ENCODE assay signal across 16 cellular contexts in the genomic region with DNA sequence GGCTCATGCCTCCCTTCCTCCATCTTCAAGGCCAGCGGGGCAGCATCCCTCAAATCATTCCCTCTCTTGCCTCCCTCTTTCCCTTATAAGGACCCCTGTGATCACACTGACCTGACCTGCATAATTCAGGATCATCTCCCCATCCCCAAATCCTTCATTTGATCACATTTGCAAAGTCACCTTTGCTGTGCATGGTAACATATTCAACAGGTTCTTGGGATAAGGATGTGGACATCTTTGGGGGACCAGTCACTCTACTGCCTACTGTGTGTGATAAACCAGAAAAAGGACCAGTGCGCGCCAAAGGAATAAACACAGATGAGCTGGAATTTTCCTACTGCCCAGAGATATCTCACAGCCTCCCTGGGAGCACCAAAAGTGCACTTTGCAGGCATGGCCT. TPM values are rescaled to one million over a fixed set of nuclear protein-coding genes. Genes with fewer than 3 reads are reported as not detected.
DNase-seq lines count a peak whose midpoint lies in the region; TF ChIP-seq lines count a peak whose summit lies in the region.
"Had no signal": no experiment of that assay in that cellular context is flagged by ENCODE, and none has a peak within 500 bp of the region (broad histone marks: within the 10 kb centered on the region; RNA-seq: fewer than 3 reads in every experiment).

No MANE protein-coding gene starts in this region.

- peaks cover 8% of the 10 kb centered on the region for H3K4me1 Mint-ChIP-seq in neural progenitor cell
- H3K4me1 Mint-ChIP-seq: activated B cell treated with CpG ODN at 0.5 μM for 24 hours had no signal

- peaks cover 2% of the 10 kb centered on the region for H3K27me3 Mint-ChIP-seq in neural progenitor cell (ENCODE audit: insufficient read depth, low read depth)
- H3K27me3 Mint-ChIP-seq: activated B cell treated with CpG ODN at 0.5 μM for 24 hours had no signal

- H3K36me3 ChIP-seq in PC-9 (ENCODE audit: low read depth): no peaks in the 10 kb centered on the region
- no peaks in the 10 kb centered on the region for H3K36me3 ChIP-seq in neural progenitor cell

- H3K4me1 ChIP-seq in PC-9 (replicated peaks; ENCODE audit: insufficient read depth) (peaks cover 51% of the 10 kb centered on the region), neural progenitor cell (peaks cover 6% of the 10 kb centered on the region)

- DNase-seq in PC-9 (no peak), epithelial cell of prostate (ENCODE audit: low read depth, low spot score) (no peak), neural progenitor cell (ENCODE audit: low spot score) (no peak), NCI-H1436 (lab: John Stamatoyannopoulos, UW) (no peak), activated T-cell treated with anti-CD3 and anti-CD28 coated beads for 4 hours (no peak), NCI-H2227 treated with DMSO at 0.1 percent for 48 hours (lab: John Stamatoyannopoulos, UW) (no peak)
- DNase-seq in stimulated activated naive CD4-positive, alpha-beta T cell (lab: John Stamatoyannopoulos, UW): no peak
- DNase-seq: activated B cell treated with CpG ODN at 0.5 μM for 24 hours; activated T-cell treated with anti-CD3 and anti-CD28 coated beads, Interleukin-2, amount 50 U/mL, for 1 hour; DMS153; MV-4-11; NCI-H510A treated with DMSO at 0.1 percent for 48 hours; SHP77 treated with DMSO at 0.1 percent for 48 hours had no signal

- TF ChIP-seq CTCF in 22Rv1 (IDR thresholded peaks at IDR 0.05) (no peak), PC-9 (conservative IDR thresholded peaks at IDR 0.05) (no peak), neural progenitor cell (IDR thresholded peaks at IDR 0.05) (no peak)

- H3K4me2 ChIP-seq in PC-9 (peak overlapping the region; percentile 71), neural progenitor cell (no peak overlapping the region)

- H3F3A ChIP-seq in PC-9 (ENCODE audit: insufficient read depth, low read depth): peaks cover 54% of the 10 kb centered on the region
- H3F3A ChIP-seq in neural progenitor cell (ENCODE audit: low read depth): peaks cover 10% of the 10 kb centered on the region

- H3K27ac ChIP-seq in 22Rv1 (peak overlapping the region; percentile 63; the same call in 1 of the 2 replicates), PC-9 (peak overlapping the region; percentile 94), epithelial cell of prostate (peak overlapping the region; percentile 96), neural progenitor cell (peak overlapping the region; percentile 63)

- H2AFZ ChIP-seq in PC-9: no peak overlapping the region
- H2AFZ ChIP-seq in neural progenitor cell (replicated peaks): no peak overlapping the region

- H3K36me3 Mint-ChIP-seq in neural progenitor cell: peaks cover 3% of the 10 kb centered on the region

- no peaks in the 10 kb centered on the region for H3K9me3 ChIP-seq in PC-9 (ENCODE audit: insufficient read depth, low read depth)
- no peaks in the 10 kb centered on the region for H3K9me3 ChIP-seq in neural progenitor cell (ENCODE audit: low read depth)

- no peak overlapping the region for H3K4me3 Mint-ChIP-seq in neural progenitor cell
- H3K4me3 Mint-ChIP-seq: activated B cell treated with CpG ODN at 0.5 μM for 24 hours had no signal

- H3K9me3 Mint-ChIP-seq in neural progenitor cell: no peaks in the 10 kb centered on the region
- H3K9me3 Mint-ChIP-seq: activated B cell treated with CpG ODN at 0.5 μM for 24 hours had no signal

- no peaks in the 10 kb centered on the region for H3K9me2 ChIP-seq in PC-9 (ENCODE audit: insufficient read depth)

- H3K27ac Mint-ChIP-seq in neural progenitor cell: no peak overlapping the region
- H3K27ac Mint-ChIP-seq: activated B cell treated with CpG ODN at 0.5 μM for 24 hours had no signal

- H3K79me2 ChIP-seq in PC-9 (ENCODE audit: low read depth) (peaks cover 64% of the 10 kb centered on the region), neural progenitor cell (ENCODE audit: low read depth) (peaks cover 16% of the 10 kb centered on the region)

- H4K20me1 ChIP-seq in PC-9 (ENCODE audit: insufficient read depth) (no peaks in the 10 kb centered on the region), neural progenitor cell (ENCODE audit: low read depth) (peaks cover 2% of the 10 kb centered on the region)

- H3K9ac ChIP-seq in neural progenitor cell: no peak overlapping the region

- H3K27me3 ChIP-seq in PC-9 (ENCODE audit: insufficient read depth, low read depth) (no peaks in the 10 kb centered on the region), neural progenitor cell (no peaks in the 10 kb centered on the region)

- CTCF ChIA-PET in PC-9 (lab: Charles Lee): no interaction called here

- intact Hi-C loops in PC-9 (cut with micrococcal nuclease; ENCODE audit: unreplicated experiment): no loop called here

- POLR2A ChIA-PET in PC-9 (lab: Charles Lee; ENCODE audit: unreplicated experiment): interaction anchor here (0.5 to 0.8 kb wide), 4 partner anchors 40 to 58 kb away, joined by 3 to 6 read pairs (median 4); no protein-coding TSS in a partner anchor

- H3K4me3 ChIP-seq in PC-9 (no peak overlapping the region; the same call in 1 of the 2 replicates), neural progenitor cell (no peak overlapping the region)

- no TSS peak for BruUV-seq in PC-9 (replicated peaks; lab: Mats Ljungman, UMichigan)

RNA-seq across cellular contexts. Expression of gene OPA3, which starts 7.9 kb away (rescaled TPM):
- total RNA-seq in PC-9 (2021) (10.8 and 15.2 TPM in 2 replicates), neural progenitor cell (ENCODE audit: low replicate concordance) (3.7 and 11.3 TPM in 2 replicates)

RNA-seq across cellular contexts. Expression of gene GPR4, which starts 25.3 kb away (rescaled TPM):
- total RNA-seq in PC-9 (2021) (not detected in 2 replicates), neural progenitor cell (ENCODE audit: low replicate concordance) (not detected in 2 replicates)
- total RNA-seq: activated B cell treated with CpG ODN at 0.5 μM for 24 hours, H4, mononuclear cell had no signal
